8 cellular contexts compared by ENCODE assay signal in genomic region chr2:156321243-156321904, GRCh38. TPM values are rescaled to one million over a fixed set of nuclear protein-coding genes. Genes with fewer than 3 reads are reported as not detected.
DNase-seq lines count a peak whose midpoint lies in the region; ATAC-seq and TF ChIP-seq lines count a peak whose summit lies in the region.

No MANE protein-coding gene starts in this region.

- DNase-seq in AG09309 (ENCODE audit: low read depth) (no peak), colonic mucosa (peak; percentile 53), natural killer cell (no peak), NCI-H1930 (lab: John Stamatoyannopoulos, UW) (no peak), NCI-H1417 (lab: John Stamatoyannopoulos, UW) (no peak)

- no peaks in the 10 kb centered on the region for H3K36me3 Mint-ChIP-seq in natural killer cell

- no peaks in the 10 kb centered on the region for H3K9me3 Mint-ChIP-seq in natural killer cell

- H3K27me3 ChIP-seq in HUES48 (ENCODE audit: control insufficient read depth, insufficient read depth, low read length) (peaks cover 94% of the 10 kb centered on the region), colonic mucosa (no peaks in the 10 kb centered on the region)

- H3K4me1 ChIP-seq in HUES48 (ENCODE audit: control insufficient read depth, insufficient read depth, low read length), result peaks cover 37% of the 10 kb centered on the region
- no peaks in the 10 kb centered on the region for H3K4me1 ChIP-seq in colonic mucosa

- H3K9ac ChIP-seq in HUES48 (ENCODE audit: low read depth, low read length) (no peak overlapping the region), colonic mucosa (ENCODE audit: low read depth in 2 of 2, low read length in 2 of 2) (peak overlapping the region in 1 of 2 donors; percentile 64)

- no peak overlapping the region for H3K27ac ChIP-seq in HUES48 (ENCODE audit: low read depth, low read length)
- no peak overlapping the region for H3K27ac ChIP-seq in colonic mucosa

- H3K4me1 Mint-ChIP-seq in natural killer cell, result peaks cover 41 to 42% of the 10 kb centered on the region in 2 donors

- ATAC-seq in natural killer cell (peak; percentile 37 to 58 (median 49)), HG03342 (IDR thresholded peaks at IDR 0.05; ENCODE audit: unreplicated experiment) (no peak), GM21619 (IDR thresholded peaks at IDR 0.05; ENCODE audit: unreplicated experiment) (no peak)

- H3K9me3 ChIP-seq in HUES48 (ENCODE audit: control insufficient read depth, insufficient read depth, low read length) (no peaks in the 10 kb centered on the region), colonic mucosa (no peaks in the 10 kb centered on the region)

- H3K4me3 Mint-ChIP-seq in natural killer cell, result peak overlapping the region; percentile 81

- intact Hi-C loops in colonic mucosa (cut with DNase I), result loop anchor here (10.0 kb wide), 2 partner anchors 127 to 947 kb away; no protein-coding TSS in a partner anchor
- intact Hi-C loops in natural killer cell (cut with micrococcal nuclease), result no loop called here

- TF ChIP-seq CTCF in AG09309 (IDR thresholded peaks at IDR 0.05; ENCODE audit: control insufficient read depth, insufficient read depth, low read depth, low read length, missing control alignments) (no peak), colonic mucosa (IDR thresholded peaks at IDR 0.05) (no peak), natural killer cell (IDR thresholded peaks at IDR 0.05) (no peak)

- peak overlapping the region; percentile 39 for H3K4me3 ChIP-seq in AG09309 (ENCODE audit: control insufficient read depth, low read depth, low read length)
- peak overlapping the region; percentile 56 for H3K4me3 ChIP-seq in HUES48 (ENCODE audit: low read depth, low read length)
- peak overlapping the region; percentile 32 for H3K4me3 ChIP-seq in colonic mucosa

- H3K27ac Mint-ChIP-seq in natural killer cell, result peak overlapping the region; percentile 83 to 85

- H3K27me3 Mint-ChIP-seq in natural killer cell (ENCODE audit: low read depth in 2 of 2), result peaks cover 55 to 78% of the 10 kb centered on the region in 2 donors

- H3K36me3 ChIP-seq in HUES48 (ENCODE audit: control insufficient read depth, insufficient read depth, low read length) (no peaks in the 10 kb centered on the region), colonic mucosa (no peaks in the 10 kb centered on the region)

RNA-seq across cellular contexts. Expression of gene NR4A2, which starts 11.1 kb away (rescaled TPM):
- total RNA-seq in colonic mucosa, result 1 to 10 TPM; 2.6 to 4.7 TPM
- 100 to 1,000 TPM; 163 to 316 (median 266) TPM for total RNA-seq in natural killer cell

Comparison
In these comparisons a context has a peak if more than half of its experiments do, and no peak if none do; other contexts are left out.
1. ATAC-seq: peak in natural killer cell (3 of 3); none in HG03342 (single experiment) and GM21619 (single experiment).
2. RNA of gene NR4A2, which starts 11.1 kb away (total RNA-seq): 163 to 316 TPM in natural killer cell; 2.6 to 4.7 TPM in colonic mucosa; every median in the first group is over 10 times any median in the second.
3. Peak in every context shown above with its lines, with median percentiles within 50 percentile points of each other: H3K4me3 ChIP-seq.